ENCODE assay signal across 1 cellular context in genomic region chr14:21526672-21527319, GRCh38.
TF ChIP-seq lines count a peak whose summit lies in the region.

No MANE protein-coding gene starts in this region.

TF ChIP-seq in HepG2, 621 proteins besides CTCF, POLR2A, EP300 and RAD21 (continued from another document and continues in another):
- TF ChIP-seq HMGXB4 (CRISPR knock-in tag; IDR thresholded peaks at IDR 0.05; ENCODE audit: borderline replicate concordance in 1 of 2, low read depth in 1 of 2) = 0 out of 4 replicates have a peak, but pooled peaks of 1 of the 2 experiments have one; percentile 25
- TF ChIP-seq NFATC3 (CRISPR knock-in tag; IDR thresholded peaks at IDR 0.05) = no peak
- no peak for TF ChIP-seq ZNF263 (CRISPR knock-in tag; IDR thresholded peaks at IDR 0.05)
- TF ChIP-seq DDIT3 (CRISPR knock-in tag; IDR thresholded peaks at IDR 0.05) = no peak
- no peak for TF ChIP-seq RFXAP (CRISPR knock-in tag; IDR thresholded peaks at IDR 0.05; ENCODE audit: borderline replicate concordance)
- TF ChIP-seq GATAD2A (CRISPR knock-in tag; IDR thresholded peaks at IDR 0.05) = 0 out of 2 replicates have a peak, but pooled peaks have one; percentile 19
- TF ChIP-seq TBX2 (CRISPR knock-in tag; IDR thresholded peaks at IDR 0.05; ENCODE audit: borderline replicate concordance) = peak; percentile 49; the same call in 1 of the 2 replicates
- no peak for TF ChIP-seq ADNP (CRISPR knock-in tag; IDR thresholded peaks at IDR 0.05)
- TF ChIP-seq ZBTB21 (CRISPR knock-in tag; IDR thresholded peaks at IDR 0.05) = no peak
- TF ChIP-seq IRF2 (CRISPR knock-in tag; IDR thresholded peaks at IDR 0.05) = 0 out of 2 replicates have a peak, but pooled peaks have one; percentile 19
- TF ChIP-seq, protein P1, sequence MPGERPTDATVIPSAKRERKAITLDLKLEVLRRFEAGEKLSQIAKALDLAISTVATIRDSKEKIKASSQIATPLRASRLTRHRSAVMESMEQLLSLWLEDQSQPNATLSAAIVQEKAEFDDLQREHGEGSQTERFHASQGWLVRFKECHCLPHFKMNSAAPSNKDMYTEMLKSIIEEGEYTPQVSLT (CRISPR knock-in tag; IDR thresholded peaks at IDR 0.05; ENCODE audit: borderline replicate concordance, low read depth) = no peak
- TF ChIP-seq ARNTL (CRISPR knock-in tag; IDR thresholded peaks at IDR 0.05) = 0 out of 2 replicates have a peak, but pooled peaks have one; percentile 17
- TF ChIP-seq ZNF205 (CRISPR knock-in tag; IDR thresholded peaks at IDR 0.05) = 0 out of 2 replicates have a peak, but pooled peaks have one; percentile 44
- TF ChIP-seq TCF7L2 (IDR thresholded peaks at IDR 0.05; ENCODE audit: low read depth, low read length) = no peak
- 0 out of 2 replicates have a peak, but pooled peaks have one; percentile 43 for TF ChIP-seq DNMT3B (CRISPR knock-in tag; conservative IDR thresholded peaks at IDR 0.05)
- no peak for TF ChIP-seq ZNF280D (CRISPR knock-in tag; IDR thresholded peaks at IDR 0.05)
- 0 out of 2 replicates have a peak, but pooled peaks have one; percentile 9 for TF ChIP-seq ZNF724P (CRISPR knock-in tag; IDR thresholded peaks at IDR 0.05; ENCODE audit: borderline replicate concordance)
- no peak for TF ChIP-seq CERS6 (CRISPR knock-in tag; IDR thresholded peaks at IDR 0.05)
- TF ChIP-seq XBP1 (CRISPR knock-in tag; IDR thresholded peaks at IDR 0.05) = no peak
- TF ChIP-seq MED1 (CRISPR knock-in tag; IDR thresholded peaks at IDR 0.05) = no peak
- peak; percentile 43; the same call in 1 of the 2 replicates for TF ChIP-seq THAP11 (CRISPR knock-in tag; IDR thresholded peaks at IDR 0.05)
- TF ChIP-seq, protein P2, sequence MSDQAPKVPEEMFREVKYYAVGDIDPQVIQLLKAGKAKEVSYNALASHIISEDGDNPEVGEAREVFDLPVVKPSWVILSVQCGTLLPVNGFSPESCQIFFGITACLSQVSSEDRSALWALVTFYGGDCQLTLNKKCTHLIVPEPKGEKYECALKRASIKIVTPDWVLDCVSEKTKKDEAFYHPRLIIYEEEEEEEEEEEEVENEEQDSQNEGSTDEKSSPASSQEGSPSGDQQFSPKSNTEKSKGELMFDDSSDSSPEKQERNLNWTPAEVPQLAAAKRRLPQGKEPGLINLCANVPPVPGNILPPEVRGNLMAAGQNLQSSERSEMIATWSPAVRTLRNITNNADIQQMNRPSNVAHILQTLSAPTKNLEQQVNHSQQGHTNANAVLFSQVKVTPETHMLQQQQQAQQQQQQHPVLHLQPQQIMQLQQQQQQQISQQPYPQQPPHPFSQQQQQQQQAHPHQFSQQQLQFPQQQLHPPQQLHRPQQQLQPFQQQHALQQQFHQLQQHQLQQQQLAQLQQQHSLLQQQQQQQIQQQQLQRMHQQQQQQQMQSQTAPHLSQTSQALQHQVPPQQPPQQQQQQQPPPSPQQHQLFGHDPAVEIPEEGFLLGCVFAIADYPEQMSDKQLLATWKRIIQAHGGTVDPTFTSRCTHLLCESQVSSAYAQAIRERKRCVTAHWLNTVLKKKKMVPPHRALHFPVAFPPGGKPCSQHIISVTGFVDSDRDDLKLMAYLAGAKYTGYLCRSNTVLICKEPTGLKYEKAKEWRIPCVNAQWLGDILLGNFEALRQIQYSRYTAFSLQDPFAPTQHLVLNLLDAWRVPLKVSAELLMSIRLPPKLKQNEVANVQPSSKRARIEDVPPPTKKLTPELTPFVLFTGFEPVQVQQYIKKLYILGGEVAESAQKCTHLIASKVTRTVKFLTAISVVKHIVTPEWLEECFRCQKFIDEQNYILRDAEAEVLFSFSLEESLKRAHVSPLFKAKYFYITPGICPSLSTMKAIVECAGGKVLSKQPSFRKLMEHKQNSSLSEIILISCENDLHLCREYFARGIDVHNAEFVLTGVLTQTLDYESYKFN (CRISPR knock-in tag; conservative IDR thresholded peaks at IDR 0.05) = 0 out of 2 replicates have a peak, but pooled peaks have one; percentile 26
- no peak for TF ChIP-seq ZBTB8A (CRISPR knock-in tag; IDR thresholded peaks at IDR 0.05; ENCODE audit: borderline replicate concordance, low read depth)
- peak; percentile 72; the same call in 1 of the 2 replicates for TF ChIP-seq SSRP1 (CRISPR knock-in tag; IDR thresholded peaks at IDR 0.05)
- TF ChIP-seq, protein P3, sequence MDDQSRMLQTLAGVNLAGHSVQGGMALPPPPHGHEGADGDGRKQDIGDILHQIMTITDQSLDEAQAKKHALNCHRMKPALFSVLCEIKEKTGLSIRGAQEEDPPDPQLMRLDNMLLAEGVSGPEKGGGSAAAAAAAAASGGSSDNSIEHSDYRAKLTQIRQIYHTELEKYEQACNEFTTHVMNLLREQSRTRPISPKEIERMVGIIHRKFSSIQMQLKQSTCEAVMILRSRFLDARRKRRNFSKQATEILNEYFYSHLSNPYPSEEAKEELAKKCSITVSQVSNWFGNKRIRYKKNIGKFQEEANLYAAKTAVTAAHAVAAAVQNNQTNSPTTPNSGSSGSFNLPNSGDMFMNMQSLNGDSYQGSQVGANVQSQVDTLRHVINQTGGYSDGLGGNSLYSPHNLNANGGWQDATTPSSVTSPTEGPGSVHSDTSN (CRISPR knock-in tag; IDR thresholded peaks at IDR 0.05; ENCODE audit: borderline replicate concordance) = no peak
- TF ChIP-seq, protein P4, sequence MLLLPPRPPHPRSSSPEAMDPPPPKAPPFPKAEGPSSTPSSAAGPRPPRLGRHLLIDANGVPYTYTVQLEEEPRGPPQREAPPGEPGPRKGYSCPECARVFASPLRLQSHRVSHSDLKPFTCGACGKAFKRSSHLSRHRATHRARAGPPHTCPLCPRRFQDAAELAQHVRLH (CRISPR knock-in tag; IDR thresholded peaks at IDR 0.05; ENCODE audit: borderline replicate concordance, low read depth) = no peak; the same call in 1 of the 2 replicates
- TF ChIP-seq POLR2G (IDR thresholded peaks at IDR 0.05; ENCODE audit: low read depth, low read length) = 0 out of 2 replicates have a peak, but pooled peaks have one; percentile 0
- no peak for TF ChIP-seq ZNF143 (CRISPR knock-in tag; IDR thresholded peaks at IDR 0.05)
- TF ChIP-seq WIZ (CRISPR knock-in tag; IDR thresholded peaks at IDR 0.05) = no peak
- TF ChIP-seq, protein P5, sequence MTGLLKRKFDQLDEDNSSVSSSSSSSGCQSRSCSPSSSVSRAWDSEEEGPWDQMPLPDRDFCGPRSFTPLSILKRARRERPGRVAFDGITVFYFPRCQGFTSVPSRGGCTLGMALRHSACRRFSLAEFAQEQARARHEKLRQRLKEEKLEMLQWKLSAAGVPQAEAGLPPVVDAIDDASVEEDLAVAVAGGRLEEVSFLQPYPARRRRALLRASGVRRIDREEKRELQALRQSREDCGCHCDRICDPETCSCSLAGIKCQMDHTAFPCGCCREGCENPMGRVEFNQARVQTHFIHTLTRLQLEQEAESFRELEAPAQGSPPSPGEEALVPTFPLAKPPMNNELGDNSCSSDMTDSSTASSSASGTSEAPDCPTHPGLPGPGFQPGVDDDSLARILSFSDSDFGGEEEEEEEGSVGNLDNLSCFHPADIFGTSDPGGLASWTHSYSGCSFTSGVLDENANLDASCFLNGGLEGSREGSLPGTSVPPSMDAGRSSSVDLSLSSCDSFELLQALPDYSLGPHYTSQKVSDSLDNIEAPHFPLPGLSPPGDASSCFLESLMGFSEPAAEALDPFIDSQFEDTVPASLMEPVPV (CRISPR knock-in tag; IDR thresholded peaks at IDR 0.05) = no peak
- TF ChIP-seq MXD3 (CRISPR knock-in tag; IDR thresholded peaks at IDR 0.05) = no peak
- TF ChIP-seq, protein P6, sequence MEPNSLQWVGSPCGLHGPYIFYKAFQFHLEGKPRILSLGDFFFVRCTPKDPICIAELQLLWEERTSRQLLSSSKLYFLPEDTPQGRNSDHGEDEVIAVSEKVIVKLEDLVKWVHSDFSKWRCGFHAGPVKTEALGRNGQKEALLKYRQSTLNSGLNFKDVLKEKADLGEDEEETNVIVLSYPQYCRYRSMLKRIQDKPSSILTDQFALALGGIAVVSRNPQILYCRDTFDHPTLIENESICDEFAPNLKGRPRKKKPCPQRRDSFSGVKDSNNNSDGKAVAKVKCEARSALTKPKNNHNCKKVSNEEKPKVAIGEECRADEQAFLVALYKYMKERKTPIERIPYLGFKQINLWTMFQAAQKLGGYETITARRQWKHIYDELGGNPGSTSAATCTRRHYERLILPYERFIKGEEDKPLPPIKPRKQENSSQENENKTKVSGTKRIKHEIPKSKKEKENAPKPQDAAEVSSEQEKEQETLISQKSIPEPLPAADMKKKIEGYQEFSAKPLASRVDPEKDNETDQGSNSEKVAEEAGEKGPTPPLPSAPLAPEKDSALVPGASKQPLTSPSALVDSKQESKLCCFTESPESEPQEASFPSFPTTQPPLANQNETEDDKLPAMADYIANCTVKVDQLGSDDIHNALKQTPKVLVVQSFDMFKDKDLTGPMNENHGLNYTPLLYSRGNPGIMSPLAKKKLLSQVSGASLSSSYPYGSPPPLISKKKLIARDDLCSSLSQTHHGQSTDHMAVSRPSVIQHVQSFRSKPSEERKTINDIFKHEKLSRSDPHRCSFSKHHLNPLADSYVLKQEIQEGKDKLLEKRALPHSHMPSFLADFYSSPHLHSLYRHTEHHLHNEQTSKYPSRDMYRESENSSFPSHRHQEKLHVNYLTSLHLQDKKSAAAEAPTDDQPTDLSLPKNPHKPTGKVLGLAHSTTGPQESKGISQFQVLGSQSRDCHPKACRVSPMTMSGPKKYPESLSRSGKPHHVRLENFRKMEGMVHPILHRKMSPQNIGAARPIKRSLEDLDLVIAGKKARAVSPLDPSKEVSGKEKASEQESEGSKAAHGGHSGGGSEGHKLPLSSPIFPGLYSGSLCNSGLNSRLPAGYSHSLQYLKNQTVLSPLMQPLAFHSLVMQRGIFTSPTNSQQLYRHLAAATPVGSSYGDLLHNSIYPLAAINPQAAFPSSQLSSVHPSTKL (CRISPR knock-in tag; IDR thresholded peaks at IDR 0.05) = no peak; the same call in 1 of the 2 replicates
- no peak for TF ChIP-seq ZNF772 (CRISPR knock-in tag; IDR thresholded peaks at IDR 0.05)
- TF ChIP-seq ZNF431 (CRISPR knock-in tag; IDR thresholded peaks at IDR 0.05; ENCODE audit: borderline replicate concordance, low read depth) = 0 out of 2 replicates have a peak, but pooled peaks have one; percentile 16
- TF ChIP-seq ZFY (CRISPR knock-in tag; IDR thresholded peaks at IDR 0.05) = peak; percentile 77
- TF ChIP-seq TOPORS (CRISPR knock-in tag; IDR thresholded peaks at IDR 0.05) = no peak
- no peak for TF ChIP-seq CBX5 (CRISPR knock-in tag; IDR thresholded peaks at IDR 0.05; ENCODE audit: borderline replicate concordance)
- TF ChIP-seq CEBPG (CRISPR knock-in tag; IDR thresholded peaks at IDR 0.05) = peak; percentile 40; the same call in 1 of the 2 replicates
- no peak for TF ChIP-seq HOXA7 (CRISPR knock-in tag; IDR thresholded peaks at IDR 0.05)
- no peak for TF ChIP-seq ZNF101 (CRISPR knock-in tag; IDR thresholded peaks at IDR 0.05; ENCODE audit: borderline replicate concordance, low read depth)
- TF ChIP-seq KLF15 (CRISPR knock-in tag; IDR thresholded peaks at IDR 0.05; ENCODE audit: borderline replicate concordance) = no peak
- no peak for TF ChIP-seq SPEN (CRISPR knock-in tag; IDR thresholded peaks at IDR 0.05; ENCODE audit: low read depth)
- no peak for TF ChIP-seq ZNF83 (CRISPR knock-in tag; IDR thresholded peaks at IDR 0.05; ENCODE audit: borderline replicate concordance)
- no peak for TF ChIP-seq BCL6 (CRISPR knock-in tag; IDR thresholded peaks at IDR 0.05)
- TF ChIP-seq ZNF446 (CRISPR knock-in tag; IDR thresholded peaks at IDR 0.05) = no peak
- no peak for TF ChIP-seq ZNF496 (CRISPR knock-in tag; IDR thresholded peaks at IDR 0.05; ENCODE audit: insufficient replicate concordance)
- peak; percentile 53; the same call in 1 of the 2 replicates for TF ChIP-seq ZNF776 (CRISPR knock-in tag; IDR thresholded peaks at IDR 0.05)
- TF ChIP-seq ZNF251 (CRISPR knock-in tag; IDR thresholded peaks at IDR 0.05) = no peak
